ENCODE assay signal across 8 cellular contexts in genomic region chr3:4474683-4475490, GRCh38. TPM values are rescaled to one million over a fixed set of nuclear protein-coding genes. Genes with fewer than 3 reads are reported as not detected.
DNase-seq lines count a peak whose midpoint lies in the region; ATAC-seq, FAIRE-seq and TF ChIP-seq lines count a peak whose summit lies in the region.

No MANE protein-coding gene starts in this region.

- ATAC-seq in natural killer cell treated with Interleukin-12 subunit alpha and Interleukin-12 subunit beta and Interleukin-15 and Interleukin-18, amount 100 ng/mL, for 72 hours, result peak; percentile 72 to 81

- peak; percentile 71 for FAIRE-seq in GM12892 (lab: Jason Lieb, UNC)

- no peaks in the 10 kb centered on the region for H3K36me3 Mint-ChIP-seq in chondrocyte (ENCODE audit: low read depth)
- no peaks in the 10 kb centered on the region for H3K36me3 Mint-ChIP-seq in natural killer cell treated with Interleukin-12 subunit alpha and Interleukin-12 subunit beta and Interleukin-15 and Interleukin-18, amount 100 ng/mL, for 72 hours

- H3K27me3 Mint-ChIP-seq in chondrocyte (ENCODE audit: low read depth), result peaks cover 22% of the 10 kb centered on the region
- peaks cover 17 to 21% of the 10 kb centered on the region in 2 donors for H3K27me3 Mint-ChIP-seq in natural killer cell treated with Interleukin-12 subunit alpha and Interleukin-12 subunit beta and Interleukin-15 and Interleukin-18, amount 100 ng/mL, for 72 hours

- DNase-seq in GM12892 (ENCODE audit: insufficient read length) (no peak), NOMO-1 treated with dmso at 0.1 percent for 144 hours (lab: John Stamatoyannopoulos, UW; ENCODE audit: unreplicated experiment) (peak; percentile 95), chondrocyte (ENCODE audit: low spot score) (no peak), NCI-H526 (lab: John Stamatoyannopoulos, UW) (no peak), NCI-H2171 (lab: John Stamatoyannopoulos, UW) (no peak), NCI-H2227 treated with DMSO at 0.1 percent for 48 hours (lab: John Stamatoyannopoulos, UW) (no peak)
- DNase-seq in natural killer cell treated with Interleukin-12 subunit alpha and Interleukin-12 subunit beta and Interleukin-15 and Interleukin-18, amount 100 ng/mL, for 72 hours (ENCODE audit: low spot score), result no peak

- TF ChIP-seq CTCF in HEK293 (tag by site-specific recombination; IDR thresholded peaks at IDR 0.05) (no peak), chondrocyte (IDR thresholded peaks at IDR 0.05) (no peak)

- H3K36me3 ChIP-seq in HEK293 (ENCODE audit: control insufficient read depth in 2 of 2, insufficient read depth in 1 of 2, low read length in 2 of 2), result no peaks in the 10 kb centered on the region

- H3K27ac ChIP-seq in HEK293 (ENCODE audit: extremely low read depth, low read depth, low read length), result no peak overlapping the region

- peak overlapping the region; percentile 14 for H3K4me3 Mint-ChIP-seq in chondrocyte (ENCODE audit: unreplicated experiment)
- H3K4me3 Mint-ChIP-seq in natural killer cell treated with Interleukin-12 subunit alpha and Interleukin-12 subunit beta and Interleukin-15 and Interleukin-18, amount 100 ng/mL, for 72 hours, result peak overlapping the region; percentile 43

- no peak for TF ChIP-seq POLR2A in GM12892 (IDR thresholded peaks at IDR 0.05; ENCODE audit: low read depth, low read length)

- 0 out of 2 replicates have a peak, but pooled peaks cover 2% of the 10 kb centered on the region for H3K4me1 ChIP-seq in HEK293 (ENCODE audit: control insufficient read depth, insufficient read depth, low read length)

- peaks cover 13% of the 10 kb centered on the region for H3K4me1 Mint-ChIP-seq in chondrocyte (ENCODE audit: low read depth)
- H3K4me1 Mint-ChIP-seq in natural killer cell treated with Interleukin-12 subunit alpha and Interleukin-12 subunit beta and Interleukin-15 and Interleukin-18, amount 100 ng/mL, for 72 hours (ENCODE audit: low read depth in 2 of 2), result peaks cover 4 to 10% of the 10 kb centered on the region in 2 donors

- H3K9me3 ChIP-seq in HEK293 (ENCODE audit: control insufficient read depth, insufficient read depth, low read depth, low read length), result no peaks in the 10 kb centered on the region

- no peak overlapping the region for H3K4me3 ChIP-seq in HEK293 (ENCODE audit: low read depth, low read length)

- POLR2A ChIA-PET in HEK293 (lab: Yijun Ruan, JAX), result interaction anchor here (2.0 kb wide), 1 partner anchor 18 kb away, joined by 11 read pairs; the partner anchor contains the start of gene ITPR1

- CTCF ChIA-PET in HEK293 (lab: Yijun Ruan, JAX), result interaction anchor here (0.7 to 1.4 kb wide), 2 partner anchors 13 to 159 kb away, joined by 3 read pairs; no protein-coding TSS in a partner anchor

- H3K27ac Mint-ChIP-seq in chondrocyte (ENCODE audit: unreplicated experiment), result peak overlapping the region; percentile 82
- H3K27ac Mint-ChIP-seq in natural killer cell treated with Interleukin-12 subunit alpha and Interleukin-12 subunit beta and Interleukin-15 and Interleukin-18, amount 100 ng/mL, for 72 hours, result no peak overlapping the region

- H3K9me3 Mint-ChIP-seq in chondrocyte (ENCODE audit: low read depth), result no peaks in the 10 kb centered on the region
- no peaks in the 10 kb centered on the region for H3K9me3 Mint-ChIP-seq in natural killer cell treated with Interleukin-12 subunit alpha and Interleukin-12 subunit beta and Interleukin-15 and Interleukin-18, amount 100 ng/mL, for 72 hours

TF ChIP-seq in HEK293, 187 proteins besides CTCF, POLR2A, EP300 and RAD21 (continues in another document):
- TF ChIP-seq TCF7L2 (IDR thresholded peaks at IDR 0.05; ENCODE audit: borderline replicate concordance, low read depth, low read length), result no peak
- no peak for TF ChIP-seq TRIM28 (IDR thresholded peaks at IDR 0.05; ENCODE audit: borderline replicate concordance, low read length)
- TF ChIP-seq FEZF1 (tag by site-specific recombination; IDR thresholded peaks at IDR 0.05), result peak; percentile 80
- TF ChIP-seq ZNF341 (tag by site-specific recombination; IDR thresholded peaks at IDR 0.05; ENCODE audit: low read depth), result peak; percentile 86
- 0 out of 2 replicates have a peak, but pooled peaks have one; percentile 47 for TF ChIP-seq ZNF629 (tag by site-specific recombination; IDR thresholded peaks at IDR 0.05)
- TF ChIP-seq ZNF140 (tag by site-specific recombination; IDR thresholded peaks at IDR 0.05), result no peak
- TF ChIP-seq ZNF580 (tag by site-specific recombination; IDR thresholded peaks at IDR 0.05), result 0 out of 2 replicates have a peak, but pooled peaks have one; percentile 40
- no peak for TF ChIP-seq ZNF350 (tag by site-specific recombination; IDR thresholded peaks at IDR 0.05)
- peak; percentile 75 for TF ChIP-seq ZNF398 (tag by site-specific recombination; IDR thresholded peaks at IDR 0.05)
- peak; percentile 58 for TF ChIP-seq ZNF518A (tag by site-specific recombination; conservative IDR thresholded peaks at IDR 0.05; ENCODE audit: low read depth)
- TF ChIP-seq ZNF692 (tag by site-specific recombination; IDR thresholded peaks at IDR 0.05), result peak; percentile 80
- no peak for TF ChIP-seq ZNF354C (tag by site-specific recombination; IDR thresholded peaks at IDR 0.05; ENCODE audit: borderline replicate concordance, low read depth)
- no peak for TF ChIP-seq ZNF571 (tag by site-specific recombination; IDR thresholded peaks at IDR 0.05)

RNA-seq across cellular contexts. Expression of gene SUMF1, which starts 7.8 kb away (rescaled TPM):
- 6.4 TPM for polyA plus RNA-seq in GM12892 (2012; ENCODE audit: missing spikeins)
- 33.0 to 48.5 TPM (median 33.6 TPM) in 3 replicates for total RNA-seq in chondrocyte
- total RNA-seq in natural killer cell treated with Interleukin-12 subunit alpha and Interleukin-12 subunit beta and Interleukin-15 and Interleukin-18, amount 100 ng/mL, for 72 hours, result 10 to 100 TPM; 13.6 to 13.7 TPM

RNA-seq across cellular contexts. Expression of gene ITPR1, which starts 18.3 kb away (rescaled TPM):
- 28.5 TPM for polyA plus RNA-seq in GM12892 (2012; ENCODE audit: missing spikeins)
- 44.7 to 77.9 TPM (median 45.0 TPM) in 3 replicates for total RNA-seq in chondrocyte
- 100 to 1,000 TPM; 119 to 177 TPM for total RNA-seq in natural killer cell treated with Interleukin-12 subunit alpha and Interleukin-12 subunit beta and Interleukin-15 and Interleukin-18, amount 100 ng/mL, for 72 hours
